38 cellular contexts compared by ENCODE assay signal in genomic region chr11:66146940-66147339, GRCh38.
"Had no signal": no experiment of that assay in that cellular context is flagged by ENCODE, and none has a peak within 500 bp of the region (broad histone marks: within the 10 kb centered on the region; RNA-seq: fewer than 3 reads in every experiment).

No MANE protein-coding gene starts in this region.

- H3K27me3 Mint-ChIP-seq: activated CD4-positive, alpha-beta memory T cell treated with anti-CD3 and anti-CD28 coated beads, Interleukin-2, amount 10 ng/mL, durations not matched to agents 7 days and 5 days; activated CD4-positive, alpha-beta T cell treated with anti-CD3 and anti-CD28 coated beads for 36 hours; activated CD4-positive, alpha-beta T cell treated with anti-CD3 and anti-CD28 coated beads, Interleukin-2, amount 10 ng/mL, durations not matched to agents 7 days and 5 days; activated CD8-positive, alpha-beta memory T cell treated with anti-CD3 and anti-CD28 coated beads, Interleukin-2, amount 10 ng/mL, durations not matched to agents 7 days and 5 days; activated naive CD4-positive, alpha-beta T cell treated with anti-CD3 and anti-CD28 coated beads, Interleukin-2, amount 10 ng/mL, durations not matched to agents 7 days and 5 days; activated naive CD4-positive, alpha-beta T cell treated with anti-CD3 and anti-CD28 coated beads, Interleukin-2, amount 50 U/mL, for 24 hours; activated naive CD8-positive, alpha-beta T cell; activated naive CD8-positive, alpha-beta T cell treated with anti-CD3 and anti-CD28 coated beads, Interleukin-2, amount 10 ng/mL, durations not matched to agents 7 days and 5 days; activated naive CD8-positive, alpha-beta T cell treated with anti-CD3 and anti-CD28 coated beads, Interleukin-2, amount 50 U/mL, for 24 hours; activated T-cell treated with anti-CD3 and anti-CD28 coated beads, Interleukin-2, amount 50 U/mL, for 24 hours; brain; central memory CD8-positive, alpha-beta T cell had no signal

- H3K9me3 ChIP-seq: ascending aorta, colonic mucosa had no signal

- H3K4me3 ChIP-seq: ascending aorta, cardiac muscle cell, colonic mucosa had no signal

- DNase-seq: activated CD4-positive, alpha-beta memory T cell treated with anti-CD3 and anti-CD28 coated beads, Interleukin-2, amount 10 ng/mL, durations not matched to agents 7 days and 5 days; activated CD4-positive, alpha-beta T cell treated with anti-CD3 and anti-CD28 coated beads for 1 hour; activated CD4-positive, alpha-beta T cell treated with anti-CD3 and anti-CD28 coated beads for 36 hours; activated CD4-positive, alpha-beta T cell treated with anti-CD3 and anti-CD28 coated beads for 48 hours; activated CD4-positive, alpha-beta T cell treated with anti-CD3 and anti-CD28 coated beads, Interleukin-2, amount 10 ng/mL, durations not matched to agents 7 days and 5 days; activated CD4-positive, alpha-beta T cell treated with anti-CD3 and anti-CD28 coated beads, Interleukin-2, amount 50 U/mL, for 48 hours; activated CD4-positive, CD25-positive, alpha-beta regulatory T cell; activated CD8-positive, alpha-beta memory T cell treated with anti-CD3 and anti-CD28 coated beads for 24 hours; activated CD8-positive, alpha-beta memory T cell treated with anti-CD3 and anti-CD28 coated beads, Interleukin-2, amount 10 ng/mL, durations not matched to agents 7 days and 5 days; activated CD8-positive, alpha-beta memory T cell treated with anti-CD3 and anti-CD28 coated beads, Interleukin-2, amount 50 U/mL, for 48 hours; activated CD8-positive, alpha-beta T cell treated with anti-CD3 and anti-CD28 coated beads, Interleukin-2, amount 10 ng/mL, durations not matched to agents 7 days and 5 days; activated effector memory CD4-positive, alpha-beta T cell treated with Interleukin-2 at 50 U/mL for 16 hours; activated gamma-delta T cell; activated naive CD4-positive, alpha-beta T cell treated with anti-CD3 and anti-CD28 coated beads, Interleukin-2, amount 10 ng/mL, durations not matched to agents 7 days and 5 days; activated naive CD4-positive, alpha-beta T cell treated with Interleukin-2 at 50 U/mL for 16 hours; activated naive CD8-positive, alpha-beta T cell treated with anti-CD3 and anti-CD28 coated beads, Interleukin-2, amount 10 ng/mL, durations not matched to agents 7 days and 5 days; activated naive CD8-positive, alpha-beta T cell treated with anti-CD3 and anti-CD28 coated beads, Interleukin-2, amount 50 U/mL, for 24 hours; activated T-cell treated with anti-CD3 and anti-CD28 coated beads, Interleukin-2, amount 50 U/mL, for 24 hours; activated T-cell treated with anti-CD3 and anti-CD28 coated beads, Interleukin-2, amount 50 U/mL, for 48 hours; amygdala; anterior cingulate cortex; caudate nucleus; cerebellar nuclear complex; colonic mucosa; T-helper 2 cell; T-helper 9 cell had no signal

- H3K4me1 ChIP-seq: colonic mucosa had no signal

- H3K9me3 Mint-ChIP-seq: activated naive CD4-positive, alpha-beta T cell treated with anti-CD3 and anti-CD28 coated beads, Interleukin-2, amount 50 U/mL, for 24 hours; activated naive CD8-positive, alpha-beta T cell treated with anti-CD3 and anti-CD28 coated beads, Interleukin-2, amount 50 U/mL, for 24 hours; activated T-cell treated with anti-CD3 and anti-CD28 coated beads, Interleukin-2, amount 50 U/mL, for 24 hours; central memory CD8-positive, alpha-beta T cell; T-helper 2 cell treated with Interferon-gamma antibody and Interleukin-4, amounts not matched to agents 5 μg/mL and 100 μg/mL, for 36 hours had no signal

- H3K36me3 ChIP-seq: ascending aorta, cardiac muscle cell, colonic mucosa had no signal

- FAIRE-seq: bronchial epithelial cell, TTC549 had no signal

- H3K27me3 ChIP-seq: ascending aorta, cardiac muscle cell, colonic mucosa had no signal

- H3K27ac Mint-ChIP-seq: activated CD4-positive, alpha-beta memory T cell treated with anti-CD3 and anti-CD28 coated beads, Interleukin-2, amount 10 ng/mL, durations not matched to agents 7 days and 5 days; activated CD4-positive, alpha-beta T cell treated with anti-CD3 and anti-CD28 coated beads for 36 hours; activated CD4-positive, alpha-beta T cell treated with anti-CD3 and anti-CD28 coated beads, Interleukin-2, amount 10 ng/mL, durations not matched to agents 7 days and 5 days; activated CD8-positive, alpha-beta memory T cell treated with anti-CD3 and anti-CD28 coated beads, Interleukin-2, amount 10 ng/mL, durations not matched to agents 7 days and 5 days; activated CD8-positive, alpha-beta T cell treated with anti-CD3 and anti-CD28 coated beads, Interleukin-2, amount 10 ng/mL, durations not matched to agents 7 days and 5 days; activated naive CD4-positive, alpha-beta T cell treated with anti-CD3 and anti-CD28 coated beads, Interleukin-2, amount 10 ng/mL, durations not matched to agents 7 days and 5 days; activated naive CD4-positive, alpha-beta T cell treated with anti-CD3 and anti-CD28 coated beads, Interleukin-2, amount 50 U/mL, for 24 hours; activated naive CD8-positive, alpha-beta T cell treated with anti-CD3 and anti-CD28 coated beads, Interleukin-2, amount 10 ng/mL, durations not matched to agents 7 days and 5 days; activated naive CD8-positive, alpha-beta T cell treated with anti-CD3 and anti-CD28 coated beads, Interleukin-2, amount 50 U/mL, for 24 hours; activated T-cell treated with anti-CD3 and anti-CD28 coated beads, Interleukin-2, amount 50 U/mL, for 24 hours; brain; T-helper 2 cell treated with Interferon-gamma antibody and Interleukin-4, amounts not matched to agents 5 μg/mL and 100 μg/mL, for 36 hours had no signal

- H3K27ac ChIP-seq: ascending aorta, cardiac muscle cell, colonic mucosa, VCaP had no signal

- ATAC-seq: activated CD4-positive, alpha-beta T cell treated with anti-CD3 and anti-CD28 coated beads for 36 hours; activated CD4-positive, CD25-positive, alpha-beta regulatory T cell treated with anti-CD3 and anti-CD28 coated beads, Interleukin-2, amount 50 U/mL, for 24 hours; activated CD8-positive, alpha-beta memory T cell treated with anti-CD3 and anti-CD28 coated beads, Interleukin-2, amount 10 ng/mL, durations not matched to agents 7 days and 5 days; activated CD8-positive, alpha-beta T cell treated with anti-CD3 and anti-CD28 coated beads, Interleukin-2, amount 10 ng/mL, durations not matched to agents 7 days and 5 days; activated naive CD8-positive, alpha-beta T cell treated with anti-CD3 and anti-CD28 coated beads, Interleukin-2, amount 50 U/mL, for 24 hours had no signal

- H3K4me3 Mint-ChIP-seq: activated CD4-positive, alpha-beta memory T cell treated with anti-CD3 and anti-CD28 coated beads, Interleukin-2, amount 10 ng/mL, durations not matched to agents 7 days and 5 days; activated CD4-positive, alpha-beta T cell treated with anti-CD3 and anti-CD28 coated beads for 36 hours; activated CD4-positive, alpha-beta T cell treated with anti-CD3 and anti-CD28 coated beads, Interleukin-2, amount 10 ng/mL, durations not matched to agents 7 days and 5 days; activated CD8-positive, alpha-beta memory T cell treated with anti-CD3 and anti-CD28 coated beads, Interleukin-2, amount 10 ng/mL, durations not matched to agents 7 days and 5 days; activated CD8-positive, alpha-beta T cell treated with anti-CD3 and anti-CD28 coated beads, Interleukin-2, amount 10 ng/mL, durations not matched to agents 7 days and 5 days; activated naive CD4-positive, alpha-beta T cell treated with anti-CD3 and anti-CD28 coated beads, Interleukin-2, amount 10 ng/mL, durations not matched to agents 7 days and 5 days; activated naive CD4-positive, alpha-beta T cell treated with anti-CD3 and anti-CD28 coated beads, Interleukin-2, amount 50 U/mL, for 24 hours; activated naive CD8-positive, alpha-beta T cell; activated naive CD8-positive, alpha-beta T cell treated with anti-CD3 and anti-CD28 coated beads, Interleukin-2, amount 10 ng/mL, durations not matched to agents 7 days and 5 days; activated naive CD8-positive, alpha-beta T cell treated with anti-CD3 and anti-CD28 coated beads, Interleukin-2, amount 50 U/mL, for 24 hours; activated T-cell treated with anti-CD3 and anti-CD28 coated beads, Interleukin-2, amount 50 U/mL, for 24 hours; brain; central memory CD8-positive, alpha-beta T cell; T-helper 1 cell treated with Interleukin-12 subunit alpha and Interleukin-12 subunit beta and Interleukin-4 antibody, amounts not matched to agents 30 μg/mL and 1 μg/mL, for 36 hours; T-helper 2 cell treated with Interferon-gamma antibody and Interleukin-4, amounts not matched to agents 5 μg/mL and 100 μg/mL, for 36 hours had no signal
